Comparison of ENCODE assay signal across 1 cellular context in the genomic region with DNA sequence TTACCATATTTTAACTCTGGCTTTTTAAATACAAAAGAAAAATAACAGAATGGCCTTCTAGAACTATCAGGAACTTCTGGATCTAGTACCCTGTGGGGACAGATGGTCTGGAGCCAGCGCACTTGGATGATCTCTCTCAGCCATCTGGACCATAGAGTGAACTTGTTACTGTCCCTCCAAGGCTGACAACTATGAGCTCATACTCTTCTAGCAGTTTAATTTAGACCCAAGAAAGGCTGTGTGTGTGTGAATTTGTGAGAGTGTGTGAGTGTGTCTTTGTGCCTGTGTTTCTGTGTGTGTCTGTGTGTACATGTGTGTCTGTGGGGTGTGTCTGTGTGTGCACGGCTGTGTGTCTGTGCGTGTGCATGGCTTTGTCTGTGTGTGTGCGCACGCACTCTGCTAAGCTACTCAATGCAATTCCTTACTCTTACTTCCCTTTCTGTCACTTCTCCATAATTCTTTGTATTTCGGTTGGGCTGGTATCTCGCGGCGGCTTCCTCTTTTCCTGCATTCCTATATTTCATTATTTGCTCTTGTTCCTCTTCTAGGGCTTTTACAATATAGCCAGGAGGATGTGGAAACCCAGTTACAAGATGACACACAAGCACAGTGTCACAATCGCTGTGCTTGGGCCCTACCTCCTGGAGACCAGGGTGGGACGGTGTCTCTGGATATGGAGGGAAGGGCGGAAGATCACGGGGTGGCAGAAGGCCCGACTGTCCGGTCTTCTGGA.
TF ChIP-seq lines count a peak whose summit lies in the region.

No MANE protein-coding gene starts in this region.

TF ChIP-seq in K562, 482 proteins besides CTCF, POLR2A, EP300 and RAD21 (continued from another document and continues in another):
- TF ChIP-seq MAFG (tag; conservative IDR thresholded peaks at IDR 0.05) (no peak), ZNF184 (CRISPR knock-in tag; IDR thresholded peaks at IDR 0.05) (no peak), NR2C2 (CRISPR knock-in tag; IDR thresholded peaks at IDR 0.05) (no peak), NR2C2 (tag; IDR thresholded peaks at IDR 0.05) (no peak), USF1 (CRISPR knock-in tag; IDR thresholded peaks at IDR 0.05) (no peak), BDP1 (IDR thresholded peaks at IDR 0.05; ENCODE audit: insufficient read depth, insufficient read length) (no peak), MAFK (IDR thresholded peaks at IDR 0.05; ENCODE audit: low read length) (no peak), YBX1 (IDR thresholded peaks at IDR 0.05) (no peak), HNRNPUL1 (IDR thresholded peaks at IDR 0.05; ENCODE audit: low read length) (no peak), AFF1 (IDR thresholded peaks at IDR 0.05; ENCODE audit: low read depth in 1 of 2, partially characterized antibody in 2 of 2) (peak; percentile 44 to 63), TFAP4 (CRISPR knock-in tag; IDR thresholded peaks at IDR 0.05; ENCODE audit: borderline replicate concordance) (no peak), SRSF3 (IDR thresholded peaks at IDR 0.05; ENCODE audit: insufficient read depth, low read length) (no peak), ZNF561 (CRISPR knock-in tag; conservative IDR thresholded peaks at IDR 0.05) (no peak), TBL1XR1 (IDR thresholded peaks at IDR 0.05; ENCODE audit: low read length in 2 of 2) (no peak), TAL1 (IDR thresholded peaks at IDR 0.05) (peak; percentile 28), ZNF696 (CRISPR knock-in tag; conservative IDR thresholded peaks at IDR 0.05) (no peak), NCOA1 (IDR thresholded peaks at IDR 0.05; ENCODE audit: low read depth) (no peak), PHF20 (IDR thresholded peaks at IDR 0.05; ENCODE audit: partially characterized antibody) (no peak), GATAD2B (IDR thresholded peaks at IDR 0.05; ENCODE audit: borderline replicate concordance) (no peak), TAF7 (tag; IDR thresholded peaks at IDR 0.05) (peak; percentile 34; the same call in 1 of the 2 replicates), ZBTB17 (CRISPR knock-in tag; IDR thresholded peaks at IDR 0.05) (no peak), ZFX (CRISPR knock-in tag; IDR thresholded peaks at IDR 0.05) (no peak), ZNF507 (tag; conservative IDR thresholded peaks at IDR 0.05) (no peak), ZNF695 (CRISPR knock-in tag; IDR thresholded peaks at IDR 0.05) (no peak), ZNF431 (CRISPR knock-in tag; IDR thresholded peaks at IDR 0.05) (no peak), ZNF644 (tag; IDR thresholded peaks at IDR 0.05; ENCODE audit: low read depth) (no peak), BRD4 (IDR thresholded peaks at IDR 0.05) (no peak), CREM (IDR thresholded peaks at IDR 0.05; ENCODE audit: low read depth) (no peak), ZEB2 (IDR thresholded peaks at IDR 0.05) (no peak; the same call in 1 of the 2 replicates), RHOXF2B (CRISPR knock-in tag; conservative IDR thresholded peaks at IDR 0.05) (peak; percentile 59; the same call in 1 of the 2 replicates), CSDE1 (IDR thresholded peaks at IDR 0.05) (no peak), ZNF511 (CRISPR knock-in tag; IDR thresholded peaks at IDR 0.05) (no peak), CBX5 (IDR thresholded peaks at IDR 0.05; ENCODE audit: borderline replicate concordance, low read depth) (no peak), MTA1 (IDR thresholded peaks at IDR 0.05; ENCODE audit: borderline replicate concordance) (peak; percentile 75; the same call in 1 of the 2 replicates), HDAC2 (IDR thresholded peaks at IDR 0.05) (no peak), PTBP1 (IDR thresholded peaks at IDR 0.05; ENCODE audit: low read depth, low read length) (no peak), ZKSCAN3 (CRISPR knock-in tag; IDR thresholded peaks at IDR 0.05) (no peak), BCL6 (CRISPR knock-in tag; IDR thresholded peaks at IDR 0.05) (no peak), THAP12 (CRISPR knock-in tag; IDR thresholded peaks at IDR 0.05) (peak; percentile 73; the same call in 1 of the 2 replicates), ZNF589 (CRISPR knock-in tag; IDR thresholded peaks at IDR 0.05; ENCODE audit: low read depth) (no peak; the same call in 1 of the 2 replicates), PTTG1 (tag; IDR thresholded peaks at IDR 0.05; ENCODE audit: low read depth) (no peak), ZC3H4 (CRISPR knock-in tag; IDR thresholded peaks at IDR 0.05; ENCODE audit: borderline replicate concordance) (no peak), GABPA (tag; conservative IDR thresholded peaks at IDR 0.05; ENCODE audit: low read depth) (no peak), ILK (tag; IDR thresholded peaks at IDR 0.05; ENCODE audit: borderline replicate concordance, low read depth) (no peak), ARID2 (IDR thresholded peaks at IDR 0.05) (peak; percentile 92), ARHGAP35 (IDR thresholded peaks at IDR 0.05; ENCODE audit: partially characterized antibody) (peak; percentile 54), ZNF212 (CRISPR knock-in tag; IDR thresholded peaks at IDR 0.05) (no peak), POLR3G (IDR thresholded peaks at IDR 0.05; ENCODE audit: extremely low read depth, insufficient read length, insufficient replicate concordance) (no peak), SP2 (IDR thresholded peaks at IDR 0.05; ENCODE audit: extremely low read depth, low read depth, low read length, poor library complexity, severe bottlenecking) (no peak), ZKSCAN1 (IDR thresholded peaks at IDR 0.05; ENCODE audit: low read depth, low read length) (no peak), KLF6 (CRISPR knock-in tag; IDR thresholded peaks at IDR 0.05; ENCODE audit: borderline replicate concordance) (no peak)
- TF ChIP-seq, protein P1, sequence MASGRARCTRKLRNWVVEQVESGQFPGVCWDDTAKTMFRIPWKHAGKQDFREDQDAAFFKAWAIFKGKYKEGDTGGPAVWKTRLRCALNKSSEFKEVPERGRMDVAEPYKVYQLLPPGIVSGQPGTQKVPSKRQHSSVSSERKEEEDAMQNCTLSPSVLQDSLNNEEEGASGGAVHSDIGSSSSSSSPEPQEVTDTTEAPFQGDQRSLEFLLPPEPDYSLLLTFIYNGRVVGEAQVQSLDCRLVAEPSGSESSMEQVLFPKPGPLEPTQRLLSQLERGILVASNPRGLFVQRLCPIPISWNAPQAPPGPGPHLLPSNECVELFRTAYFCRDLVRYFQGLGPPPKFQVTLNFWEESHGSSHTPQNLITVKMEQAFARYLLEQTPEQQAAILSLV (tag; IDR thresholded peaks at IDR 0.05), result no peak
- TF ChIP-seq, protein P2, sequence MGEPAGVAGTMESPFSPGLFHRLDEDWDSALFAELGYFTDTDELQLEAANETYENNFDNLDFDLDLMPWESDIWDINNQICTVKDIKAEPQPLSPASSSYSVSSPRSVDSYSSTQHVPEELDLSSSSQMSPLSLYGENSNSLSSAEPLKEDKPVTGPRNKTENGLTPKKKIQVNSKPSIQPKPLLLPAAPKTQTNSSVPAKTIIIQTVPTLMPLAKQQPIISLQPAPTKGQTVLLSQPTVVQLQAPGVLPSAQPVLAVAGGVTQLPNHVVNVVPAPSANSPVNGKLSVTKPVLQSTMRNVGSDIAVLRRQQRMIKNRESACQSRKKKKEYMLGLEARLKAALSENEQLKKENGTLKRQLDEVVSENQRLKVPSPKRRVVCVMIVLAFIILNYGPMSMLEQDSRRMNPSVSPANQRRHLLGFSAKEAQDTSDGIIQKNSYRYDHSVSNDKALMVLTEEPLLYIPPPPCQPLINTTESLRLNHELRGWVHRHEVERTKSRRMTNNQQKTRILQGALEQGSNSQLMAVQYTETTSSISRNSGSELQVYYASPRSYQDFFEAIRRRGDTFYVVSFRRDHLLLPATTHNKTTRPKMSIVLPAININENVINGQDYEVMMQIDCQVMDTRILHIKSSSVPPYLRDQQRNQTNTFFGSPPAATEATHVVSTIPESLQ (CRISPR knock-in tag; IDR thresholded peaks at IDR 0.05), result no peak
